In genomic region chr2:74212702-74213410, GRCh38 we compare ENCODE assay signal across 21 cellular contexts.
"Had no signal": no experiment of that assay in that cellular context is flagged by ENCODE, and none has a peak within 500 bp of the region (broad histone marks: within the 10 kb centered on the region; RNA-seq: fewer than 3 reads in every experiment).

No MANE protein-coding gene starts in this region.

- H3K27me3 Mint-ChIP-seq: activated CD4-positive, alpha-beta memory T cell treated with anti-CD3 and anti-CD28 coated beads, Interleukin-2, amount 10 ng/mL, durations not matched to agents 7 days and 5 days; activated CD4-positive, alpha-beta T cell treated with anti-CD3 and anti-CD28 coated beads for 36 hours; activated naive CD8-positive, alpha-beta T cell; brain; T-helper 17 cell had no signal

- H3K4me3 Mint-ChIP-seq: activated CD4-positive, alpha-beta memory T cell treated with anti-CD3 and anti-CD28 coated beads, Interleukin-2, amount 10 ng/mL, durations not matched to agents 7 days and 5 days; activated CD4-positive, alpha-beta T cell treated with anti-CD3 and anti-CD28 coated beads for 36 hours; activated naive CD4-positive, alpha-beta T cell treated with anti-CD3 and anti-CD28 coated beads for 36 hours; activated naive CD8-positive, alpha-beta T cell; activated T-cell treated with anti-CD3 and anti-CD28 coated beads, Interleukin-2, amount 50 U/mL, for 4 hours; brain; T-helper 17 cell had no signal

- H3K9me3 ChIP-seq: MG63 had no signal

- H3K9me3 Mint-ChIP-seq: activated CD4-positive, alpha-beta memory T cell treated with anti-CD3 and anti-CD28 coated beads, Interleukin-2, amount 10 ng/mL, durations not matched to agents 7 days and 5 days; activated naive CD4-positive, alpha-beta T cell treated with anti-CD3 and anti-CD28 coated beads for 36 hours; activated T-cell treated with anti-CD3 and anti-CD28 coated beads, Interleukin-2, amount 50 U/mL, for 4 hours; brain had no signal

- H3K4me3 ChIP-seq: MG63 had no signal

- H3K27ac ChIP-seq: VCaP had no signal

- H3K4me1 Mint-ChIP-seq: brain had no signal

- H3K27me3 ChIP-seq: MG63 had no signal

- DNase-seq: activated CD4-positive, alpha-beta memory T cell treated with anti-CD3 and anti-CD28 coated beads, Interleukin-2, amount 10 ng/mL, durations not matched to agents 7 days and 5 days; activated CD4-positive, alpha-beta T cell treated with anti-CD3 and anti-CD28 coated beads for 36 hours; activated CD4-positive, alpha-beta T cell treated with anti-CD3 and anti-CD28 coated beads, Interleukin-2, amount 50 U/mL, for 1 hour; activated effector memory CD4-positive, alpha-beta T cell treated with anti-CD3 and anti-CD28 coated beads, Interleukin-2, amount 50 U/mL, for 16 hours; activated naive CD4-positive, alpha-beta T cell treated with anti-CD3 and anti-CD28 coated beads for 36 hours; activated T-cell treated with anti-CD3 and anti-CD28 coated beads, Interleukin-2, amount 50 U/mL, for 4 hours; amygdala; MG63; MV-4-11; NCI-H1092 treated with DMSO at 0.1 percent for 48 hours; NCI-H1417 treated with DMSO at 0.1 percent for 48 hours; NCI-H1694 treated with DMSO at 0.1 percent for 48 hours; NCI-H2029 treated with DMSO at 0.1 percent for 48 hours; NCI-H524; PC-3; SIG-M5; T-helper 17 cell; T-helper 9 cell had no signal

- H3K27ac Mint-ChIP-seq: activated CD4-positive, alpha-beta memory T cell treated with anti-CD3 and anti-CD28 coated beads, Interleukin-2, amount 10 ng/mL, durations not matched to agents 7 days and 5 days; activated CD4-positive, alpha-beta T cell treated with anti-CD3 and anti-CD28 coated beads for 36 hours; activated naive CD4-positive, alpha-beta T cell treated with anti-CD3 and anti-CD28 coated beads for 36 hours; activated naive CD8-positive, alpha-beta T cell; T-helper 17 cell had no signal

- ATAC-seq: activated CD4-positive, alpha-beta T cell treated with anti-CD3 and anti-CD28 coated beads for 36 hours; activated T-cell treated with anti-CD3 and anti-CD28 coated beads, Interleukin-2, amount 50 U/mL, for 4 hours; PC-3; T-helper 17 cell had no signal
